ENCODE assay signal across 5 cellular contexts in the genomic region with DNA sequence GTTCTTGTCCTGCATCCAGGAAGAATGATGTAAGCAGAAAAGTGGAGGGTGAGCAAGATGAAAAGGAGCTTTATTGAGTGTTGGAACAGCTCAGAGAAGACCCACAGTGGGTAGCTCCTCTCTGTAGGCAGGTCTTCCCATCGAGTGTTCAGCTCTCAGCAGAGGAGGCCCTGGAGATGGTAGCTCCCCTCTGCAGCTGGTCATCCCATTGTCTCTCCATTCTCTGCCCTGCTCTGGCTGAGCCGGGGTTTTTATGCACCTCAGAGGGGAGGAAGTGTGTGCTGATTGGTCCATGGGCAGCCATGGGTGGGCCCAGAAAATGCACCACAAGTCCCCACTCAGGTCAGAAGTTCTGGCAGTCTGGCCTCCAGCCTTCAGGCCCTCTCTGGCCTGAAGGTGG.
"Had no signal": no experiment of that assay in that cellular context is flagged by ENCODE, and none has a peak within 500 bp of the region (broad histone marks: within the 10 kb centered on the region; RNA-seq: fewer than 3 reads in every experiment).

No MANE protein-coding gene starts in this region.

- DNase-seq: HCEC 1CT had no signal

- H3K4me3 ChIP-seq: GM23338 had no signal

- H3K4me2 ChIP-seq: GM23338 had no signal

- H3K9me3 Mint-ChIP-seq: IgD-negative memory B cell had no signal

- H2AFZ ChIP-seq: GM23338 had no signal

- H3K27ac Mint-ChIP-seq: GM23338, IgD-negative memory B cell had no signal

- ATAC-seq: GM23338, HepG2 had no signal

- H3K4me3 Mint-ChIP-seq: GM23338, H9, IgD-negative memory B cell had no signal

- H3K36me3 Mint-ChIP-seq: IgD-negative memory B cell had no signal
